Comparison of ENCODE assay signal across 8 cellular contexts in genomic region chr10:130109796-130110235, GRCh38. TPM values are rescaled to one million over a fixed set of nuclear protein-coding genes. Genes with fewer than 3 reads are reported as not detected.
DNase-seq lines count a peak whose midpoint lies in the region; ATAC-seq, FAIRE-seq and TF ChIP-seq lines count a peak whose summit lies in the region.

No MANE protein-coding gene starts in this region.

- peak overlapping the region; percentile 91 for H3K27ac ChIP-seq in CD4-positive, alpha-beta T cell (ENCODE audit: low read depth, low read length)
- H3K27ac ChIP-seq in mesodermal cell (ENCODE audit: low read depth, low read length, severe bottlenecking), result peak overlapping the region; percentile 95

- H3K4me3 Mint-ChIP-seq in CD4-positive, alpha-beta T cell, result peak overlapping the region; percentile 99

- CTCF ChIA-PET in CD4-positive, alpha-beta T cell (lab: Charles Lee), result interaction anchor here (0.6 to 3.2 kb wide), 13 partner anchors 18 to 221 kb away, joined by 3 to 30 read pairs (median 4); partner anchors contain the start of gene GLRX3

- no peaks in the 10 kb centered on the region for H3K36me3 ChIP-seq in mesodermal cell (ENCODE audit: control insufficient read depth, insufficient read depth, low read length)

- peak overlapping the region; percentile 96 for H3K27ac Mint-ChIP-seq in CD4-positive, alpha-beta T cell

- no peaks in the 10 kb centered on the region for H3K27me3 ChIP-seq in CD4-positive, alpha-beta T cell (ENCODE audit: control insufficient read depth, insufficient read depth, low read length)

- peak; percentile 48 to 68 (median 61) for DNase-seq in CD4-positive, alpha-beta T cell
- peak; percentile 77 for DNase-seq in HK-2 (ENCODE audit: unreplicated experiment)
- peak; percentile 41 for DNase-seq in NCI-H774 (lab: John Stamatoyannopoulos, UW)
- DNase-seq in activated CD8-positive, alpha-beta memory T cell treated with anti-CD3 and anti-CD28 coated beads, Interleukin-2, amount 50 U/mL, for 24 hours (ENCODE audit: extremely low read depth), result peak; percentile 39
- peak; percentile 20 to 54 for DNase-seq in stimulated activated CD8-positive, alpha-beta memory T cell treated with anti-CD3 and anti-CD28 coated beads, Interleukin-15, amount 100 ng/mL, for 4 hours (ENCODE audit: low read depth in 2 of 2)

- POLR2A ChIA-PET in CD4-positive, alpha-beta T cell (lab: Charles Lee), result interaction anchor here (0.6 to 3.5 kb wide), 17 partner anchors 8 to 1986 kb away, joined by 3 to 212 read pairs (median 7); partner anchors contain the start of genes GLRX3 and MGMT

- peaks cover 66% of the 10 kb centered on the region for H3K4me1 Mint-ChIP-seq in CD4-positive, alpha-beta T cell (ENCODE audit: low read depth)

- no peaks in the 10 kb centered on the region for H3K4me1 ChIP-seq in mesodermal cell (ENCODE audit: control insufficient read depth, insufficient read depth, low read length, poor library complexity, severe bottlenecking)

- no peaks in the 10 kb centered on the region for H3K27me3 Mint-ChIP-seq in CD4-positive, alpha-beta T cell

- ATAC-seq in CD4-positive, alpha-beta T cell (ENCODE audit: poor library complexity), result no peak
- no peak for ATAC-seq in HG03135 (IDR thresholded peaks at IDR 0.05; ENCODE audit: unreplicated experiment)

- no peaks in the 10 kb centered on the region for H3K9me3 ChIP-seq in CD4-positive, alpha-beta T cell (ENCODE audit: control insufficient read depth, low read length)
- H3K9me3 ChIP-seq in mesodermal cell (ENCODE audit: control insufficient read depth, low read length), result no peaks in the 10 kb centered on the region

- H3K4me3 ChIP-seq in mesodermal cell (ENCODE audit: extremely low read depth, insufficient read depth, low read length, poor library complexity, severe bottlenecking), result peak overlapping the region; percentile 80

- WGBS in mesodermal cell (ENCODE audit: insufficient coverage in 2 of 2), 2 experiments, result 6 to 7% methylated on average over 6 to 8 of the region's 8 CpGs

- TF ChIP-seq CTCF in CD4-positive, alpha-beta T cell (IDR thresholded peaks at IDR 0.05), result peak; percentile 85

- FAIRE-seq in endometrium (lab: Jason Lieb, UNC), result peak; percentile 60

- intact Hi-C loops in CD4-positive, alpha-beta T cell (cut with DNase I, micrococcal nuclease), result loop anchor here (1.0 to 10.0 kb wide), 7 partner anchors 26 to 1785 kb away; partner anchors contain the start of genes GLRX3 (in 2 of the 2), EBF3 (in 1 of the 2) and MGMT (in 1 of the 2)

- no peaks in the 10 kb centered on the region for H3K9me3 Mint-ChIP-seq in CD4-positive, alpha-beta T cell

- H3K36me3 Mint-ChIP-seq in CD4-positive, alpha-beta T cell (ENCODE audit: low read depth), result peaks cover 27% of the 10 kb centered on the region

RNA-seq across cellular contexts. Expression of gene C10orf143, which starts 0.8 kb away (rescaled TPM):
- total RNA-seq in CD4-positive, alpha-beta T cell, result 1 to 10 TPM; 4.3 to 5.8 TPM
- polyA plus RNA-seq in mesodermal cell (2013, experiment 1 of 2), result 1.7 TPM
- 2.6 TPM for polyA plus RNA-seq in mesodermal cell (2013, experiment 2 of 2)

RNA-seq across cellular contexts. Expression of gene GLRX3, which starts 26.4 kb away (rescaled TPM):
- total RNA-seq in CD4-positive, alpha-beta T cell, result 10 to 100 TPM; 25.4 to 29.7 TPM
- 157 TPM for polyA plus RNA-seq in mesodermal cell (2013, experiment 1 of 2)
- 165 TPM for polyA plus RNA-seq in mesodermal cell (2013, experiment 2 of 2)
